Comparison of ENCODE assay signal across 8 cellular contexts in genomic region chr17:7837375-7838290, GRCh38.
DNase-seq lines count a peak whose midpoint lies in the region; ATAC-seq and TF ChIP-seq lines count a peak whose summit lies in the region.

No MANE protein-coding gene starts in this region.

- peaks cover 13% of the 10 kb centered on the region for H3K36me3 Mint-ChIP-seq in nephron progenitor cell (ENCODE audit: low read depth)

- peak overlapping the region; percentile 100 for H3K27ac Mint-ChIP-seq in nephron progenitor cell

- peak overlapping the region; percentile 100 for H3K4me3 Mint-ChIP-seq in nephron progenitor cell

- TF ChIP-seq CTCF in GM12864 (IDR thresholded peaks at IDR 0.05; ENCODE audit: low read depth, low read length, missing control alignments), result no peak
- TF ChIP-seq CTCF in nephron progenitor cell (IDR thresholded peaks at IDR 0.05), result no peak

- no peak for ATAC-seq in HG02678 (IDR thresholded peaks at IDR 0.05; ENCODE audit: unreplicated experiment)

- DNase-seq in GM12864 (ENCODE audit: low read depth) (no peak), NCI-H526 treated with DMSO at 0.1 percent for 48 hours (lab: John Stamatoyannopoulos, UW) (peak; percentile 15), nephron progenitor cell (no peak), HuH-7 (ENCODE audit: low spot score) (no peak), NCI-H2227 treated with DMSO at 0.1 percent for 48 hours (lab: John Stamatoyannopoulos, UW) (no peak), cortex of kidney (lab: John Stamatoyannopoulos, UW) (no peak)

- H3K9me3 Mint-ChIP-seq in nephron progenitor cell, result no peaks in the 10 kb centered on the region

- H3K4me1 Mint-ChIP-seq in nephron progenitor cell, result peaks cover 64% of the 10 kb centered on the region

- peak overlapping the region; percentile 31 for H3K27ac ChIP-seq in cingulate gyrus (ENCODE audit: low read depth, low read length)

- peaks cover 7% of the 10 kb centered on the region for H3K27me3 Mint-ChIP-seq in nephron progenitor cell (ENCODE audit: low read depth, poor library complexity)

- H3K4me3 ChIP-seq in GM12864 (ENCODE audit: low read depth, low read length), result peak overlapping the region; percentile 67
